ENCODE assay signal across 13 cellular contexts in the genomic region with DNA sequence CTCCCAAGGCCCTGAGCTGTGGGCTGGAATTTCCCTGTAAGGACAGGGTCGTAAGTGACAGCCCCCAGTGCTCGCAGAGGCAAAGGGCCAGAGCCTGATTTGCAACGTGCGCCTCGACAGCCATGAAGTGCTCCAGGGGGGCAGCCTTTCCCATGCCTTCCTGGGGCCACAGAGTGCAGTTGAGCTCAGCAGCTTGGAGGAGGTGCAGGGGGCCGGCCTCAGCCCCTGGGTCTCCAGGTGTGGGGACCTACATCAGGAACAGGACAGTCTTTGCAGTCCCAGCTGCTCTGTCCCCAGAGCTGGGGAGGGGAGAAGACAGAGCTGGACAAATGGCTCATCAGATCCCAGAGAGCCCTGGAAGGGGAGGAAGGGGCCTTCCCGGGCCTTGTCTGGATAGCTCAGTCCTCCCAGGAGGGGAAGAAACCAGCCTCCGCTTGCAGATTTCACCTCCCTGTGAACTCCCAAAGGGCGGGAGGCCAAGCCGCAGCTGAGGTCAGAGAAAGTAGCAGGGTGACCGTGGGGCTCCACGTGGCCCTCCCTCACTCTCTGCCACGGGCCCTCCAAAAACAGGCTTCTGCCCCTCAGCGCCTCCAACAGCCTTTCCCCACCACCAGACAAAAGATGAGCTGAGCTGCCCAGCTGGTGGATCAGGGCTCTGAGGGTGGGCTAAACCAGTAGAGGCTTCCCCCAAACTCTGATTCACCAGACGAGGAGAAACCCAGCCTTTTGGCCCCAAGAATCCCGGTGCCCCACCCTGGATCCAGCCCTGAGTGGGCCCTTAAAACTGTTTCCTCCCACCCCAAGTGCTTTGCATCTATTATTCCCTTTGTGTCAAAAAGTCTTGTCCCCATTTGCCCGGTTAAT.
DNase-seq lines count a peak whose midpoint lies in the region; ATAC-seq and TF ChIP-seq lines count a peak whose summit lies in the region.
"Had no signal": no experiment of that assay in that cellular context is flagged by ENCODE, and none has a peak within 500 bp of the region (broad histone marks: within the 10 kb centered on the region; RNA-seq: fewer than 3 reads in every experiment).

No MANE protein-coding gene starts in this region.

- H3K9me3 ChIP-seq in ascending aorta (peaks cover 0 to 1% of the 10 kb centered on the region in 2 donors), left ventricle myocardium inferior (replicated peaks) (no peaks in the 10 kb centered on the region)

- intact Hi-C loops in ascending aorta (cut with DNase I) = loop anchor here (2.0 to 5.0 kb wide), 2 partner anchors 51 to 104 kb away; no protein-coding TSS in a partner anchor
- intact Hi-C loops in left ventricle myocardium inferior (cut with micrococcal nuclease) = no loop called here

- H3K27ac ChIP-seq in ascending aorta = peak overlapping the region; percentile 74 to 84
- H3K27ac ChIP-seq in left ventricle myocardium inferior (replicated peaks) = peak overlapping the region; percentile 74

- DNase-seq in D341Med (ENCODE audit: low spot score) (peak; percentile 15), ascending aorta (ENCODE audit: low spot score in 2 of 2) (no peak), left ventricle myocardium inferior (peak; percentile 61), progenitor cell of endocrine pancreas (ENCODE audit: low spot score, unreplicated experiment) (no peak), GM10266 (ENCODE audit: extremely low spot score) (no peak)
- no peak for DNase-seq in stimulated activated naive CD4-positive, alpha-beta T cell treated with Interleukin-2 at 50 U/mL for 16 hours (lab: John Stamatoyannopoulos, UW)
- DNase-seq: activated gamma-delta T cell treated with Interleukin-2 at 50 U/mL for 16 hours; CD4-positive, CD25-positive, alpha-beta regulatory T cell; NCI-H524; stimulated activated naive CD4-positive, alpha-beta T cell had no signal

- TF ChIP-seq CTCF in ascending aorta (IDR thresholded peaks at IDR 0.05) (no peak), left ventricle myocardium inferior (IDR thresholded peaks at IDR 0.05; ENCODE audit: borderline replicate concordance) (no peak), progenitor cell of endocrine pancreas (IDR thresholded peaks at IDR 0.05; ENCODE audit: unreplicated experiment) (no peak), GM10266 (IDR thresholded peaks at IDR 0.05; ENCODE audit: control insufficient read depth, insufficient read depth, low read depth, missing control alignments) (no peak)

- no peaks in the 10 kb centered on the region for H3K9me3 Mint-ChIP-seq in progenitor cell of endocrine pancreas (ENCODE audit: low read depth)

- peaks cover 10 to 20% of the 10 kb centered on the region in 2 donors for H3K4me1 ChIP-seq in ascending aorta
- peaks cover 39% of the 10 kb centered on the region for H3K4me1 ChIP-seq in left ventricle myocardium inferior

- H3K4me1 Mint-ChIP-seq in progenitor cell of endocrine pancreas (ENCODE audit: low read depth) = peaks cover 28% of the 10 kb centered on the region

- H3K36me3 ChIP-seq in ascending aorta (no peaks in the 10 kb centered on the region), left ventricle myocardium inferior (no peaks in the 10 kb centered on the region)

- no peaks in the 10 kb centered on the region for H3K36me3 Mint-ChIP-seq in progenitor cell of endocrine pancreas (ENCODE audit: insufficient read depth)

- no peak overlapping the region for H3K4me3 ChIP-seq in ascending aorta
- no peak overlapping the region for H3K4me3 ChIP-seq in left ventricle myocardium inferior
- H3K4me3 ChIP-seq: skin epidermis had no signal

- H3K27me3 Mint-ChIP-seq in progenitor cell of endocrine pancreas = peaks cover 4% of the 10 kb centered on the region

- H3K4me3 Mint-ChIP-seq in progenitor cell of endocrine pancreas (ENCODE audit: low read depth) = no peak overlapping the region
- H3K4me3 Mint-ChIP-seq: CD4-positive, CD25-positive, alpha-beta regulatory T cell had no signal

- peak overlapping the region; percentile 56 for H3K27ac Mint-ChIP-seq in progenitor cell of endocrine pancreas

- ATAC-seq in GM18909 (IDR thresholded peaks at IDR 0.05; ENCODE audit: poor library complexity, unreplicated experiment) (no peak), HG02870 (IDR thresholded peaks at IDR 0.05; ENCODE audit: unreplicated experiment) (no peak)

- no peaks in the 10 kb centered on the region for H3K27me3 ChIP-seq in ascending aorta
- no peaks in the 10 kb centered on the region for H3K27me3 ChIP-seq in left ventricle myocardium inferior (ENCODE audit: low read depth)

Comparison
In these comparisons a context has a peak if more than half of its experiments do, and no peak if none do; other contexts are left out.
1. DNase-seq: peak in D341Med (single experiment) and left ventricle myocardium inferior (single experiment); none in ascending aorta (0 of 2), progenitor cell of endocrine pancreas (single experiment), stimulated activated naive CD4-positive, alpha-beta T cell treated with Interleukin-2 at 50 U/mL for 16 hours (single experiment) and GM10266 (single experiment).